In genomic region chr5:107047048-107047447, GRCh38 we compare ENCODE assay signal across 7 cellular contexts.
"Had no signal": no experiment of that assay in that cellular context is flagged by ENCODE, and none has a peak within 500 bp of the region (broad histone marks: within the 10 kb centered on the region; RNA-seq: fewer than 3 reads in every experiment).

No MANE protein-coding gene starts in this region.

- ATAC-seq: GM12878 had no signal

- H3K4me3 ChIP-seq: GM12878 had no signal

- FAIRE-seq: GM12878, GM12891, GM12892, GM18507, GM19239 had no signal

- DNase-seq: GDM1, GF-D8 had no signal
